In genomic region chr17:68953340-68953997, GRCh38 we compare ENCODE assay signal across 2 cellular contexts.
A peak's percentile ranks its signal among the peaks of the same experiment; 100 is the strongest.
TF ChIP-seq lines count a peak whose summit lies in the region.

No MANE protein-coding gene starts in this region.

TF ChIP-seq in liver, 16 proteins besides CTCF, POLR2A, EP300 and RAD21:
- TF ChIP-seq YY1 (IDR thresholded peaks at IDR 0.05) (peak; percentile 17), JUND (IDR thresholded peaks at IDR 0.05) (no peak), NR2F2 (IDR thresholded peaks at IDR 0.05) (no peak), EGR1 (IDR thresholded peaks at IDR 0.05; ENCODE audit: low read depth in 2 of 2) (no peak)

TF ChIP-seq in HepG2, 621 proteins besides CTCF, POLR2A, EP300 and RAD21:
- TF ChIP-seq ZNF451 (CRISPR knock-in tag; IDR thresholded peaks at IDR 0.05), result no peak
- TF ChIP-seq, protein P1, sequence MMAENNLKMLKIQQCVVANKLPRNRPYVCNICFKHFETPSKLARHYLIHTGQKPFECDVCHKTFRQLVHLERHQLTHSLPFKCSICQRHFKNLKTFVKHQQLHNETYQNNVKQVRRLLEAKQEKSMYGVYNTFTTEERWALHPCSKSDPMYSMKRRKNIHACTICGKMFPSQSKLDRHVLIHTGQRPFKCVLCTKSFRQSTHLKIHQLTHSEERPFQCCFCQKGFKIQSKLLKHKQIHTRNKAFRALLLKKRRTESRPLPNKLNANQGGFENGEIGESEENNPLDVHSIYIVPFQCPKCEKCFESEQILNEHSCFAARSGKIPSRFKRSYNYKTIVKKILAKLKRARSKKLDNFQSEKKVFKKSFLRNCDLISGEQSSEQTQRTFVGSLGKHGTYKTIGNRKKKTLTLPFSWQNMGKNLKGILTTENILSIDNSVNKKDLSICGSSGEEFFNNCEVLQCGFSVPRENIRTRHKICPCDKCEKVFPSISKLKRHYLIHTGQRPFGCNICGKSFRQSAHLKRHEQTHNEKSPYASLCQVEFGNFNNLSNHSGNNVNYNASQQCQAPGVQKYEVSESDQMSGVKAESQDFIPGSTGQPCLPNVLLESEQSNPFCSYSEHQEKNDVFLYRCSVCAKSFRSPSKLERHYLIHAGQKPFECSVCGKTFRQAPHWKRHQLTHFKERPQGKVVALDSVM (CRISPR knock-in tag; IDR thresholded peaks at IDR 0.05), result no peak
- TF ChIP-seq ZMAT3 (CRISPR knock-in tag; conservative IDR thresholded peaks at IDR 0.05), result no peak
- TF ChIP-seq PCBP1 (IDR thresholded peaks at IDR 0.05; ENCODE audit: borderline replicate concordance, low read depth, low read length), result no peak
- TF ChIP-seq, protein P2, sequence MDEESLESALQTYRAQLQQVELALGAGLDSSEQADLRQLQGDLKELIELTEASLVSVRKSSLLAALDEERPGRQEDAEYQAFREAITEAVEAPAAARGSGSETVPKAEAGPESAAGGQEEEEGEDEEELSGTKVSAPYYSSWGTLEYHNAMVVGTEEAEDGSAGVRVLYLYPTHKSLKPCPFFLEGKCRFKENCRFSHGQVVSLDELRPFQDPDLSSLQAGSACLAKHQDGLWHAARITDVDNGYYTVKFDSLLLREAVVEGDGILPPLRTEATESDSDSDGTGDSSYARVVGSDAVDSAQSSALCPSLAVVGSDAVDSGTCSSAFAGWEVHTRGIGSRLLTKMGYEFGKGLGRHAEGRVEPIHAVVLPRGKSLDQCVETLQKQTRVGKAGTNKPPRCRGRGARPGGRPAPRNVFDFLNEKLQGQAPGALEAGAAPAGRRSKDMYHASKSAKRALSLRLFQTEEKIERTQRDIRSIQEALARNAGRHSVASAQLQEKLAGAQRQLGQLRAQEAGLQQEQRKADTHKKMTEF (CRISPR knock-in tag; IDR thresholded peaks at IDR 0.05), result no peak
TF ChIP-seq in HepG2: peak in this region for 0.
